ENCODE assay signal across 16 cellular contexts in the genomic region with DNA sequence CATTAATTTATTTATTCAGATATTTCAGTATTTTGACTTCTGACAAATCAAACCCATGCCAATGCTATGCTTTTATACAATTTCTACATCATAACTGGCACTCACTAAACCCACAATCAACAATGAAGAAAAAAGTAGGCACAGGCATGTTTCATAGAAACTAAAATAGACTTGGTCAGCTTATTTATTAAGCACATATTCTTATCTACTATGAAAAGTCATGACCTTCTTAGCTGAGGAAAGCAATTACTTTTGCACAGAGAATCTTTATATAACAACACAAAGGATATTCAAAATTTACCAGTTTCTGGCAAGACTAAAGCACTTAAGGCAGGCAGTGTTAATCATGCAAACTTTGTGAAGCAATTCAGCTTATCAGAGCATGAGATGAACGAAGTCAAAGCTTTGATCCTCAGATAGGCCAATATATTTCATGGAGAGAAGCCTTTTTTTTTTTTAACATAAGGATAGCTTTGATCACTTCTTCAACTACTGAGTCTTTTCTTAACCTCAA.
DNase-seq lines count a peak whose midpoint lies in the region; ATAC-seq lines count a peak whose summit lies in the region.
"Had no signal": no experiment of that assay in that cellular context is flagged by ENCODE, and none has a peak within 500 bp of the region (broad histone marks: within the 10 kb centered on the region; RNA-seq: fewer than 3 reads in every experiment).

No MANE protein-coding gene starts in this region.

- peaks cover 74 to 84% of the 10 kb centered on the region in 2 donors for H3K4me1 ChIP-seq in naive thymus-derived CD4-positive, alpha-beta T cell (ENCODE audit: control insufficient read depth in 2 of 2, insufficient read depth in 2 of 2, low read length in 2 of 2)

- peaks cover 73% of the 10 kb centered on the region for H3K4me1 Mint-ChIP-seq in activated CD4-positive, alpha-beta T cell treated with anti-CD3 and anti-CD28 coated beads, Interleukin-2, amount 10 ng/mL, durations not matched to agents 24 days and 14 days
- H3K4me1 Mint-ChIP-seq in activated T-helper 2 cell treated with anti-CD3 and anti-CD28 coated beads, Interferon-gamma antibody, Interleukin-2, Interleukin-4, amounts not matched to agents 10 μg/mL and 5 μg/mL and 100 μg/mL, durations not matched to agents 14 hours and 24 hours and 36 hours (ENCODE audit: low read depth), result peaks cover 89% of the 10 kb centered on the region
- peaks cover 54 to 100% (median 97%) of the 10 kb centered on the region in 7 donors for H3K4me1 Mint-ChIP-seq in naive thymus-derived CD4-positive, alpha-beta T cell

- H3K27me3 ChIP-seq in naive thymus-derived CD4-positive, alpha-beta T cell (ENCODE audit: control insufficient read depth in 2 of 2, insufficient read depth in 2 of 2, low read length in 2 of 2), result no peaks in the 10 kb centered on the region

- peaks cover 1% of the 10 kb centered on the region for H3K36me3 Mint-ChIP-seq in activated CD4-positive, alpha-beta T cell treated with anti-CD3 and anti-CD28 coated beads, Interleukin-2, amount 10 ng/mL, durations not matched to agents 24 days and 14 days (ENCODE audit: low read depth)
- peaks cover 16% of the 10 kb centered on the region for H3K36me3 Mint-ChIP-seq in activated T-helper 2 cell treated with anti-CD3 and anti-CD28 coated beads, Interferon-gamma antibody, Interleukin-2, Interleukin-4, amounts not matched to agents 10 μg/mL and 5 μg/mL and 100 μg/mL, durations not matched to agents 14 hours and 24 hours and 36 hours (ENCODE audit: low read depth)
- H3K36me3 Mint-ChIP-seq in naive thymus-derived CD4-positive, alpha-beta T cell, result peaks cover 0 to 6% (median 0%) of the 10 kb centered on the region in 5 donors
- H3K36me3 Mint-ChIP-seq: naive B cell had no signal

- no peak for ATAC-seq in naive thymus-derived CD4-positive, alpha-beta T cell
- ATAC-seq in GM21825 (IDR thresholded peaks at IDR 0.05; ENCODE audit: unreplicated experiment) (no peak), esophagus mucosa (no peak), HG03342 (IDR thresholded peaks at IDR 0.05; ENCODE audit: unreplicated experiment) (no peak)
- ATAC-seq: A549, lower lobe of right lung had no signal

- peak overlapping the region; percentile 69 for H3K4me3 Mint-ChIP-seq in activated CD4-positive, alpha-beta T cell treated with anti-CD3 and anti-CD28 coated beads, Interleukin-2, amount 10 ng/mL, durations not matched to agents 24 days and 14 days
- peak overlapping the region; percentile 53 for H3K4me3 Mint-ChIP-seq in activated T-helper 2 cell treated with anti-CD3 and anti-CD28 coated beads, Interferon-gamma antibody, Interleukin-2, Interleukin-4, amounts not matched to agents 10 μg/mL and 5 μg/mL and 100 μg/mL, durations not matched to agents 14 hours and 24 hours and 36 hours (ENCODE audit: low read depth)
- peak overlapping the region; percentile 29 to 82 (median 70) for H3K4me3 Mint-ChIP-seq in naive thymus-derived CD4-positive, alpha-beta T cell

- intact Hi-C loops in activated CD4-positive, alpha-beta T cell treated with anti-CD3 and anti-CD28 coated beads, Interleukin-2, amount 10 ng/mL, durations not matched to agents 24 days and 14 days (cut with micrococcal nuclease), result loop anchor here (2.0 kb wide), 1 partner anchor 71 kb away; no protein-coding TSS in a partner anchor
- intact Hi-C loops in activated T-helper 2 cell treated with anti-CD3 and anti-CD28 coated beads, Interferon-gamma antibody, Interleukin-2, Interleukin-4, amounts not matched to agents 10 μg/mL and 5 μg/mL and 100 μg/mL, durations not matched to agents 14 hours and 24 hours and 36 hours (cut with micrococcal nuclease), result loop anchor here (1.0 to 5.0 kb wide), 3 partner anchors 50 to 357 kb away; no protein-coding TSS in a partner anchor
- intact Hi-C loops in naive thymus-derived CD4-positive, alpha-beta T cell (cut with micrococcal nuclease), result loop anchor here (1.0 to 2.0 kb wide), 5 partner anchors 9 to 73 kb away; no protein-coding TSS in a partner anchor

- H3K4me3 ChIP-seq in naive thymus-derived CD4-positive, alpha-beta T cell (ENCODE audit: low read length), result no peak overlapping the region
- H3K4me3 ChIP-seq: A549, lower lobe of right lung, psoas muscle had no signal

- POLR2A ChIA-PET in naive thymus-derived CD4-positive, alpha-beta T cell (lab: Charles Lee), result interaction anchor here (0.6 to 5.9 kb wide), 24 partner anchors 10 to 360 kb away, joined by 3 to 89 read pairs (median 6); no protein-coding TSS in a partner anchor

- H3K27ac Mint-ChIP-seq in activated CD4-positive, alpha-beta T cell treated with anti-CD3 and anti-CD28 coated beads, Interleukin-2, amount 10 ng/mL, durations not matched to agents 24 days and 14 days, result peak overlapping the region; percentile 92
- peak overlapping the region; percentile 88 for H3K27ac Mint-ChIP-seq in activated T-helper 2 cell treated with anti-CD3 and anti-CD28 coated beads, Interferon-gamma antibody, Interleukin-2, Interleukin-4, amounts not matched to agents 10 μg/mL and 5 μg/mL and 100 μg/mL, durations not matched to agents 14 hours and 24 hours and 36 hours
- H3K27ac Mint-ChIP-seq in naive thymus-derived CD4-positive, alpha-beta T cell, result peak overlapping the region; percentile 86 to 95 (median 92)

- CTCF ChIA-PET in naive thymus-derived CD4-positive, alpha-beta T cell (lab: Charles Lee), result interaction anchor here (0.5 to 4.9 kb wide), 21 partner anchors 10 to 365 kb away, joined by 3 to 29 read pairs (median 4); no protein-coding TSS in a partner anchor

- no peaks in the 10 kb centered on the region for H3K9me3 Mint-ChIP-seq in activated CD4-positive, alpha-beta T cell treated with anti-CD3 and anti-CD28 coated beads, Interleukin-2, amount 10 ng/mL, durations not matched to agents 24 days and 14 days
- no peaks in the 10 kb centered on the region for H3K9me3 Mint-ChIP-seq in activated T-helper 2 cell treated with anti-CD3 and anti-CD28 coated beads, Interferon-gamma antibody, Interleukin-2, Interleukin-4, amounts not matched to agents 10 μg/mL and 5 μg/mL and 100 μg/mL, durations not matched to agents 14 hours and 24 hours and 36 hours
- H3K9me3 Mint-ChIP-seq in naive thymus-derived CD4-positive, alpha-beta T cell, result no peaks in the 10 kb centered on the region
- H3K9me3 Mint-ChIP-seq: naive B cell had no signal

- H3K27me3 Mint-ChIP-seq in activated CD4-positive, alpha-beta T cell treated with anti-CD3 and anti-CD28 coated beads, Interleukin-2, amount 10 ng/mL, durations not matched to agents 24 days and 14 days, result no peaks in the 10 kb centered on the region
- H3K27me3 Mint-ChIP-seq in activated T-helper 2 cell treated with anti-CD3 and anti-CD28 coated beads, Interferon-gamma antibody, Interleukin-2, Interleukin-4, amounts not matched to agents 10 μg/mL and 5 μg/mL and 100 μg/mL, durations not matched to agents 14 hours and 24 hours and 36 hours (ENCODE audit: low read depth), result no peaks in the 10 kb centered on the region
- H3K27me3 Mint-ChIP-seq in naive thymus-derived CD4-positive, alpha-beta T cell, result no peaks in the 10 kb centered on the region
- H3K27me3 Mint-ChIP-seq: naive B cell had no signal

- no peaks in the 10 kb centered on the region for H3K36me3 ChIP-seq in naive thymus-derived CD4-positive, alpha-beta T cell (ENCODE audit: control insufficient read depth in 2 of 3, insufficient read depth in 3 of 3, low read length in 3 of 3)
- H3K36me3 ChIP-seq: lower lobe of right lung had no signal

- no peaks in the 10 kb centered on the region for H3K9me3 ChIP-seq in naive thymus-derived CD4-positive, alpha-beta T cell (ENCODE audit: control insufficient read depth in 2 of 3, low read length in 3 of 3)
- H3K9me3 ChIP-seq: A549, lower lobe of right lung, psoas muscle had no signal

- H3K27ac ChIP-seq in naive thymus-derived CD4-positive, alpha-beta T cell (ENCODE audit: low read depth, low read length), result peak overlapping the region; percentile 67
- H3K27ac ChIP-seq: lower lobe of right lung had no signal

- no peak for DNase-seq in activated CD4-positive, alpha-beta T cell treated with anti-CD3 and anti-CD28 coated beads, Interleukin-2, amount 10 ng/mL, durations not matched to agents 24 days and 14 days
- DNase-seq in activated CD4-positive, alpha-beta T cell treated with anti-CD3 and anti-CD28 coated beads, Interleukin-2, amount 50 U/mL, for 1 hour, result no peak
- DNase-seq in COLO829 (ENCODE audit: low spot score), result peak; percentile 72
- DNase-seq in activated T-helper 2 cell treated with anti-CD3 and anti-CD28 coated beads, Interferon-gamma antibody, Interleukin-2, Interleukin-4, amounts not matched to agents 10 μg/mL and 5 μg/mL and 100 μg/mL, durations not matched to agents 14 hours and 24 hours and 36 hours (ENCODE audit: low spot score), result no peak
- DNase-seq in naive thymus-derived CD4-positive, alpha-beta T cell, result no peak
- DNase-seq: amygdala; lower lobe of right lung; NCI-H2081; NCI-H524 treated with DMSO at 0.1 percent for 48 hours; psoas muscle; stimulated activated CD4-positive, alpha-beta T cell treated with anti-CD3 and anti-CD28 coated beads, Interleukin-12 subunit alpha, Interleukin-12 subunit beta, amount 100 ng/mL, for 4 hours had no signal
